In the genomic region with DNA sequence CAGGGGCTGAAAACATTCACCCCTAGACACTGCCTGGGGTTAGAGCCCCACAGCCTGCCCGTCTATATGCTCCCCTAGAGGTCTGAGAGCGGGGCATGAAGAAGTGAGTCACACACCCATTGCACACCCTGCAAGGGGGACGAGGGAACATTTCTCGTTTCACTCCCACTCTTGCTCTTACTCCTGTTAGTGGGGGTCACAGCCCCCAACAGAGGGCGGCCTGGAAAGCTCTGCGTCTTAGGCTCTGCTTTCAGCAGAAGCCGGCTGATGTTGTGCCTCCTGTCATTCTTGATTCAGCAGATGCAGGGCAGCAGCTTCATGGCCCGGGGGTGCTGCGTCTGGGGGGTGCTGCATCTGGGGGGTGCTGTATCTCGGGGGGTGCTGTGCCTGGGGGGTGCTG, we compare ENCODE assay signal across 29 cellular contexts.
"Had no signal": no experiment of that assay in that cellular context is flagged by ENCODE, and none has a peak within 500 bp of the region (broad histone marks: within the 10 kb centered on the region; RNA-seq: fewer than 3 reads in every experiment).

No MANE protein-coding gene starts in this region.

- H3K27me3 ChIP-seq: brain microvascular endothelial cell, esophagus muscularis mucosa had no signal

- H3K4me1 Mint-ChIP-seq: activated CD4-positive, alpha-beta T cell treated with anti-CD3 and anti-CD28 coated beads for 36 hours; activated CD4-positive, alpha-beta T cell treated with anti-CD3 and anti-CD28 coated beads, Interleukin-2, amount 10 ng/mL, durations not matched to agents 24 days and 14 days; activated CD8-positive, alpha-beta memory T cell treated with anti-CD3 and anti-CD28 coated beads, Interleukin-2, amount 10 ng/mL, durations not matched to agents 7 days and 5 days had no signal

- DNase-seq: activated CD4-positive, alpha-beta memory T cell treated with anti-CD3 and anti-CD28 coated beads for 36 hours; activated CD4-positive, alpha-beta T cell treated with anti-CD3 and anti-CD28 coated beads for 36 hours; activated CD4-positive, alpha-beta T cell treated with anti-CD3 and anti-CD28 coated beads, Interleukin-2, amount 10 ng/mL, durations not matched to agents 24 days and 14 days; activated CD4-positive, CD25-positive, alpha-beta regulatory T cell; activated CD4-positive, CD25-positive, alpha-beta regulatory T cell treated with anti-CD3 and anti-CD28 coated beads, Interleukin-2, amount 50 U/mL, for 72 hours; activated CD8-positive, alpha-beta memory T cell treated with anti-CD3 and anti-CD28 coated beads, Interleukin-2, amount 10 ng/mL, durations not matched to agents 7 days and 5 days; activated CD8-positive, alpha-beta memory T cell treated with anti-CD3 and anti-CD28 coated beads, Interleukin-2, amount 50 U/mL, for 48 hours; activated CD8-positive, alpha-beta T cell treated with anti-CD3 and anti-CD28 coated beads, Interleukin-2, amount 10 ng/mL, durations not matched to agents 7 days and 5 days; activated gamma-delta T cell treated with Interleukin-2 at 50 U/mL for 16 hours; activated naive CD4-positive, alpha-beta T cell treated with anti-CD3 and anti-CD28 coated beads, Interleukin-2, amount 50 U/mL, for 16 hours; activated naive CD4-positive, alpha-beta T cell treated with Interleukin-2 at 50 U/mL for 16 hours; activated T-cell treated with anti-CD3 and anti-CD28 coated beads for 4 hours; activated T-cell treated with anti-CD3 and anti-CD28 coated beads, Interleukin-2, amount 50 U/mL, for 24 hours; activated T-cell treated with anti-CD3 and anti-CD28 coated beads, Interleukin-2, amount 50 U/mL, for 72 hours; amniotic stem cell; anterior cingulate cortex; brain microvascular endothelial cell; caudate nucleus; cortex of kidney; dermis blood vessel endothelial cell; effector CD4-positive, alpha-beta T cell; effector memory CD8-positive, alpha-beta T cell; erythroblast; foreskin keratinocyte; gastrocnemius medialis; glutamatergic neuron; T-helper 2 cell had no signal

- H3K27me3 Mint-ChIP-seq: activated CD4-positive, alpha-beta memory T cell treated with anti-CD3 and anti-CD28 coated beads for 36 hours; activated CD4-positive, alpha-beta T cell treated with anti-CD3 and anti-CD28 coated beads for 36 hours; activated CD4-positive, alpha-beta T cell treated with anti-CD3 and anti-CD28 coated beads, Interleukin-2, amount 10 ng/mL, durations not matched to agents 24 days and 14 days; activated naive CD8-positive, alpha-beta T cell; activated T-cell treated with anti-CD3 and anti-CD28 coated beads, Interleukin-2, amount 50 U/mL, for 24 hours had no signal

- H3K36me3 ChIP-seq: brain microvascular endothelial cell, esophagus muscularis mucosa, gastrocnemius medialis had no signal

- H3K9me3 ChIP-seq: esophagus muscularis mucosa, gastrocnemius medialis had no signal

- H3K4me3 Mint-ChIP-seq: activated CD4-positive, alpha-beta memory T cell treated with anti-CD3 and anti-CD28 coated beads for 36 hours; activated CD4-positive, alpha-beta T cell treated with anti-CD3 and anti-CD28 coated beads for 36 hours; activated CD4-positive, alpha-beta T cell treated with anti-CD3 and anti-CD28 coated beads, Interleukin-2, amount 10 ng/mL, durations not matched to agents 24 days and 14 days; activated CD8-positive, alpha-beta memory T cell treated with anti-CD3 and anti-CD28 coated beads, Interleukin-2, amount 10 ng/mL, durations not matched to agents 7 days and 5 days; activated CD8-positive, alpha-beta T cell treated with anti-CD3 and anti-CD28 coated beads, Interleukin-2, amount 10 ng/mL, durations not matched to agents 7 days and 5 days; activated naive CD8-positive, alpha-beta T cell; activated T-cell treated with anti-CD3 and anti-CD28 coated beads, Interleukin-2, amount 50 U/mL, for 24 hours; activated T-cell treated with anti-CD3 and anti-CD28 coated beads, Interleukin-2, amount 50 U/mL, for 72 hours; effector memory CD8-positive, alpha-beta T cell had no signal

- H3K36me3 Mint-ChIP-seq: activated CD4-positive, alpha-beta memory T cell treated with anti-CD3 and anti-CD28 coated beads for 36 hours; activated CD8-positive, alpha-beta memory T cell treated with anti-CD3 and anti-CD28 coated beads, Interleukin-2, amount 10 ng/mL, durations not matched to agents 7 days and 5 days; activated naive CD8-positive, alpha-beta T cell had no signal

- ATAC-seq: activated CD4-positive, alpha-beta T cell treated with anti-CD3 and anti-CD28 coated beads for 36 hours; activated CD8-positive, alpha-beta memory T cell treated with anti-CD3 and anti-CD28 coated beads, Interleukin-2, amount 10 ng/mL, durations not matched to agents 7 days and 5 days; activated CD8-positive, alpha-beta T cell treated with anti-CD3 and anti-CD28 coated beads, Interleukin-2, amount 10 ng/mL, durations not matched to agents 7 days and 5 days; activated T-cell treated with anti-CD3 and anti-CD28 coated beads, Interleukin-2, amount 50 U/mL, for 72 hours; effector memory CD8-positive, alpha-beta T cell; foreskin keratinocyte; gastrocnemius medialis had no signal

- H3K4me3 ChIP-seq: esophagus muscularis mucosa, gastrocnemius medialis had no signal

- H3K9me3 Mint-ChIP-seq: activated CD4-positive, alpha-beta memory T cell treated with anti-CD3 and anti-CD28 coated beads for 36 hours; activated CD4-positive, alpha-beta T cell treated with anti-CD3 and anti-CD28 coated beads, Interleukin-2, amount 10 ng/mL, durations not matched to agents 24 days and 14 days; activated T-cell treated with anti-CD3 and anti-CD28 coated beads, Interleukin-2, amount 50 U/mL, for 24 hours; activated T-cell treated with anti-CD3 and anti-CD28 coated beads, Interleukin-2, amount 50 U/mL, for 72 hours; effector memory CD8-positive, alpha-beta T cell had no signal

- H3K4me1 ChIP-seq: foreskin keratinocyte, gastrocnemius medialis had no signal

- H3K27ac Mint-ChIP-seq: activated CD4-positive, alpha-beta memory T cell treated with anti-CD3 and anti-CD28 coated beads for 36 hours; activated CD4-positive, alpha-beta T cell treated with anti-CD3 and anti-CD28 coated beads for 36 hours; activated CD4-positive, alpha-beta T cell treated with anti-CD3 and anti-CD28 coated beads, Interleukin-2, amount 10 ng/mL, durations not matched to agents 24 days and 14 days; activated CD8-positive, alpha-beta memory T cell treated with anti-CD3 and anti-CD28 coated beads, Interleukin-2, amount 10 ng/mL, durations not matched to agents 7 days and 5 days; activated CD8-positive, alpha-beta T cell treated with anti-CD3 and anti-CD28 coated beads, Interleukin-2, amount 10 ng/mL, durations not matched to agents 7 days and 5 days; activated naive CD8-positive, alpha-beta T cell; activated T-cell treated with anti-CD3 and anti-CD28 coated beads, Interleukin-2, amount 50 U/mL, for 24 hours; activated T-cell treated with anti-CD3 and anti-CD28 coated beads, Interleukin-2, amount 50 U/mL, for 72 hours; effector memory CD8-positive, alpha-beta T cell had no signal

- H3K27ac ChIP-seq: brain microvascular endothelial cell, esophagus muscularis mucosa, foreskin keratinocyte, gastrocnemius medialis had no signal
